Comparison of ENCODE assay signal across 18 cellular contexts in the genomic region with DNA sequence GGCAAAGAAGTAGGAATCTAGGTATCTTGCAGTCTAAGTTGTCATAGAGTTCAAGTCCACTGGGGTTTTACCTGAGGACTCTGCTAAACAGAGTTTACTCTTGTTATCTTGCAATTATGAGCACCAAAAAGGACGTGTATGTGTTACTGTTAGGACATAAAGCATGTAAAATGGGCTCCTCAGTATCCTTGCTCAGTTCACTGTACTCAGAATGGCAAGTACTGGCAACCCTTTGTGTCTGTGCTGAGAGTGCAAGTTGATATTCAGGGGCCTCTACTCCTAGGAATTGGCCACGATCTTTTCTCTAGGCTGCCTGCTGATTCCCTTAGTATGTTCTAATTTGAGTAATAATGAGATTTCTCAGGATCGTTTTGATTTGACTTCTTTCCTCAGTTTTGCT.
"Had no signal": no experiment of that assay in that cellular context is flagged by ENCODE, and none has a peak within 500 bp of the region (broad histone marks: within the 10 kb centered on the region; RNA-seq: fewer than 3 reads in every experiment).

No MANE protein-coding gene starts in this region.

- H3K27me3 Mint-ChIP-seq: activated naive CD4-positive, alpha-beta T cell treated with anti-CD3 and anti-CD28 coated beads, Interleukin-2, amount 50 U/mL, for 24 hours; naive thymus-derived CD4-positive, alpha-beta T cell; stimulated activated naive CD8-positive, alpha-beta T cell treated with anti-CD3 and anti-CD28 coated beads, Interleukin-15, amount 100 ng/mL, for 72 hours; type B pancreatic cell had no signal

- H3K27ac ChIP-seq: colonic mucosa, esophagus muscularis mucosa, hepatocyte, left ventricle myocardium inferior, skin epidermis had no signal

- H3K4me3 Mint-ChIP-seq: activated naive CD4-positive, alpha-beta T cell treated with anti-CD3 and anti-CD28 coated beads, Interleukin-2, amount 50 U/mL, for 24 hours; stimulated activated naive CD8-positive, alpha-beta T cell treated with anti-CD3 and anti-CD28 coated beads, Interleukin-15, amount 100 ng/mL, for 72 hours; T-helper 2 cell treated with Interferon-gamma antibody and Interleukin-4, amounts not matched to agents 5 μg/mL and 100 μg/mL, for 36 hours; type B pancreatic cell had no signal

- H3K27ac Mint-ChIP-seq: activated naive CD4-positive, alpha-beta T cell treated with anti-CD3 and anti-CD28 coated beads, Interleukin-2, amount 50 U/mL, for 24 hours; stimulated activated naive CD8-positive, alpha-beta T cell treated with anti-CD3 and anti-CD28 coated beads, Interleukin-15, amount 100 ng/mL, for 72 hours; T-helper 2 cell treated with Interferon-gamma antibody and Interleukin-4, amounts not matched to agents 5 μg/mL and 100 μg/mL, for 36 hours; type B pancreatic cell had no signal

- H3K4me3 ChIP-seq: adrenal gland, colonic mucosa, esophagus muscularis mucosa, hepatocyte, left ventricle myocardium inferior, mucosa of descending colon, skin epidermis had no signal

- H3K36me3 ChIP-seq: adrenal gland, colonic mucosa, esophagus muscularis mucosa, left ventricle myocardium inferior had no signal

- H3K4me1 ChIP-seq: colonic mucosa had no signal

- H3K9me3 ChIP-seq: adrenal gland, colonic mucosa, esophagus muscularis mucosa, left ventricle myocardium inferior, mucosa of descending colon had no signal

- H3K27me3 ChIP-seq: adrenal gland, colonic mucosa, esophagus muscularis mucosa, hepatocyte had no signal

- DNase-seq: activated CD4-positive, CD25-positive, alpha-beta regulatory T cell; activated effector memory CD4-positive, alpha-beta T cell treated with anti-CD3 and anti-CD28 coated beads, Interleukin-2, amount 50 U/mL, for 16 hours; adrenal gland; caudate nucleus; colonic mucosa; kidney; left ventricle myocardium inferior; mucosa of descending colon; naive thymus-derived CD4-positive, alpha-beta T cell; stimulated activated CD4-positive, alpha-beta T cell treated with anti-CD3 and anti-CD28 coated beads, Interleukin-4, amount 100 ng/mL, for 24 hours; stimulated activated naive CD8-positive, alpha-beta T cell treated with anti-CD3 and anti-CD28 coated beads, Interleukin-15, amount 100 ng/mL, for 72 hours; SW 1271 had no signal

- H3K9me3 Mint-ChIP-seq: activated naive CD4-positive, alpha-beta T cell treated with anti-CD3 and anti-CD28 coated beads, Interleukin-2, amount 50 U/mL, for 24 hours; type B pancreatic cell had no signal

- ATAC-seq: mucosa of descending colon; naive thymus-derived CD4-positive, alpha-beta T cell; stimulated activated naive CD8-positive, alpha-beta T cell treated with anti-CD3 and anti-CD28 coated beads, Interleukin-15, amount 100 ng/mL, for 72 hours had no signal
